In the genomic region with DNA sequence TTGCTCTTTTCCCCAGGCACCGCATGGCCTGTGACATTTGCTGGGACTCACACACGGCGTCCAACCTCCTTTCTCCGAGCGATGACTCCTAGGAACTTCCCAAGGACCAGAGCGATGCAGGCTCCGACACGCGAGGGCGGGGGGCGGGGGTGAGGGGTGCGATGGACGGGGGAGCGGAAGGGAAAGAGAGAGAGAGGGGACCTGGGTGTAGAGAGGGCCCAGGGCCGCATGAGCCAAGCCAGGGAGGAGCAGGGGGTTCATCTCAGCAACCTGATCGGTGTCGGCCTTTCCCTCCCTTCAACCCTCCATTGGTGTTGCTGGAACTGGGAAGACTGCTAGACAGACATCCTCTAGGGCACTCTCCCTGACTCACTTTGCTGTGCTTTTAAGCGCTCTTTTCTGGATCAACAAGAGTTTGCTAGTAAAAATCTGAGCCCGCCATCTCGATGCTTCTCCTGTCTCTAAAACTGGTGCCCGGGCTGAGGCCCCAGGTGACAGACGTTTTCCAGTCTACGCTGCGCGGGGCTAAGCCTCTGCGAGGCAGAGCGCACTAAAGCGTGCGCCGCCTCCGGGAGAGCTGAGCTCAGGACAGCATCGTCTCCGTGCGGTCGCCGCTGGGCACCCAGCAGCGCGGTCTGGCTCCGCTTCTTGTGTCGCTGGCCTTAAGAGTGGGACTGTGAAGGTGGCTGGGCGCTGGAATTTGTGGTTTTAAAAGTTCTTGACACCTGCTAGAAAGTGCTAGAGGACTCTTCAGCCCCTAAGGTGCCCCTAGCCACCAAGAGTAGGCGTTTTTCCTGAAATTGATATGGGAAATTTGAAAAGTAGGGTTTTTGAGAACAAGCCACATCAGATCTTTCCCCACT, we compare ENCODE assay signal across 7 cellular contexts. TPM values are rescaled to one million over a fixed set of nuclear protein-coding genes. Genes with fewer than 3 reads are reported as not detected.
DNase-seq lines count a peak whose midpoint lies in the region; ATAC-seq, FAIRE-seq and TF ChIP-seq lines count a peak whose summit lies in the region.

No MANE protein-coding gene starts in this region.

- no CpG with 5 or more reads among the region's 42 CpGs for WGBS in H9 (ENCODE audit: extremely low coverage, insufficient read length, low lambda C conversion rate)
- 12 to 14% (median 13%) methylated on average over 41 to 42 of the region's 42 CpGs for WGBS in small intestine, 3 donors

- no peak; the same call in 2 of the 3 replicates for TF ChIP-seq CTCF in H9 (conservative IDR thresholded peaks at IDR 0.05)

- H4K91ac ChIP-seq in H9 (ENCODE audit: insufficient read length, low read depth, low read length), result no peak overlapping the region

- no peak overlapping the region for H2AFZ ChIP-seq in H9 (ENCODE audit: low read length)

- H4K8ac ChIP-seq in H9 (replicated peaks; ENCODE audit: insufficient read length, low read depth, low read length), result no peak overlapping the region

- peaks cover 34% of the 10 kb centered on the region; the same call in 1 of the 2 replicates for H3K27me3 ChIP-seq in H9 (ENCODE audit: insufficient read depth, low read length)
- H3K27me3 ChIP-seq in small intestine (ENCODE audit: control insufficient read depth in 2 of 2, insufficient read depth in 2 of 2, low read length in 2 of 2), result peaks cover 0 to 5% of the 10 kb centered on the region in 2 donors

- peaks cover 15% of the 10 kb centered on the region for H3K23me2 ChIP-seq in H9 (ENCODE audit: insufficient read length, low read depth, low read length, poor library complexity, severe bottlenecking)

- H3K9ac ChIP-seq in H9 (ENCODE audit: extremely low read depth, insufficient read length, low read length), result no peak overlapping the region

- H3K4me3 ChIP-seq in small intestine (ENCODE audit: low read depth in 1 of 2, low read length in 2 of 2), result no peak overlapping the region

- H2BK120ac ChIP-seq in H9 (ENCODE audit: low read depth, low read length, poor library complexity, severe bottlenecking), result no peak overlapping the region

- H3K36me3 ChIP-seq in small intestine (ENCODE audit: control insufficient read depth in 2 of 2, insufficient read depth in 2 of 2, low read length in 2 of 2), result no peaks in the 10 kb centered on the region

- ATAC-seq in HG03378 (IDR thresholded peaks at IDR 0.05; ENCODE audit: unreplicated experiment), result no peak

- H3K18ac ChIP-seq in H9 (ENCODE audit: insufficient read length, low read depth, low read length), result no peak overlapping the region

- no peak overlapping the region for H3T11ph ChIP-seq in H9 (ENCODE audit: low read length)

- H4K20me1 ChIP-seq in H9 (ENCODE audit: control insufficient read depth, insufficient read depth, insufficient read length), result no peaks in the 10 kb centered on the region

- H3K4me3 Mint-ChIP-seq in H9, result peak overlapping the region; percentile 62 to 81
- H3K4me3 Mint-ChIP-seq in activated T-helper 1 cell treated with anti-CD3 and anti-CD28 coated beads, Interleukin-12 subunit alpha, Interleukin-12 subunit beta, Interleukin-2, Interleukin-4 antibody, amounts not matched to agents 30 ng/mL and 10 ng/mL and 1 ng/mL, durations not matched to agents 14 hours and 24 hours and 36 hours, result peak overlapping the region; percentile 23

- H3K9me3 ChIP-seq in H9 (ENCODE audit: control insufficient read depth, low read depth, low read length) (no peaks in the 10 kb centered on the region), small intestine (ENCODE audit: control insufficient read depth, low read depth) (no peaks in the 10 kb centered on the region)

- no peak overlapping the region for H2BK20ac ChIP-seq in H9 (ENCODE audit: low read depth, low read length, poor library complexity, severe bottlenecking)

- H3K4me1 ChIP-seq in H9 (ENCODE audit: insufficient read depth, low read length) (no peaks in the 10 kb centered on the region; the same call in 1 of the 2 replicates), small intestine (ENCODE audit: control insufficient read depth in 2 of 2, insufficient read depth in 1 of 2, low read depth in 1 of 2, low read length in 1 of 2) (no peaks in the 10 kb centered on the region)

- H3K56ac ChIP-seq in H9 (ENCODE audit: insufficient read length, low read depth, low read length), result no peak overlapping the region

- no peak overlapping the region for H2BK12ac ChIP-seq in H9 (ENCODE audit: insufficient read length, low read depth, low read length)

- H3K4ac ChIP-seq in H9 (ENCODE audit: low read depth, low read length), result no peak overlapping the region

- no peaks in the 10 kb centered on the region for H3K79me2 ChIP-seq in H9 (ENCODE audit: insufficient read depth, low read length)

- no peak for FAIRE-seq in small intestine (lab: Jason Lieb, UNC)

- no peaks in the 10 kb centered on the region for H3K79me1 ChIP-seq in H9 (ENCODE audit: insufficient read depth, low read depth, low read length, poor library complexity, severe bottlenecking)

- H3K4me1 Mint-ChIP-seq in H9, result peaks cover 18 to 21% of the 10 kb centered on the region in 2 experiments
- peaks cover 31% of the 10 kb centered on the region for H3K4me1 Mint-ChIP-seq in activated T-helper 1 cell treated with anti-CD3 and anti-CD28 coated beads, Interleukin-12 subunit alpha, Interleukin-12 subunit beta, Interleukin-2, Interleukin-4 antibody, amounts not matched to agents 30 ng/mL and 10 ng/mL and 1 ng/mL, durations not matched to agents 14 hours and 24 hours and 36 hours (ENCODE audit: low read depth)

- intact Hi-C loops in activated T-helper 1 cell treated with anti-CD3 and anti-CD28 coated beads, Interleukin-12 subunit alpha, Interleukin-12 subunit beta, Interleukin-2, Interleukin-4 antibody, amounts not matched to agents 30 ng/mL and 10 ng/mL and 1 ng/mL, durations not matched to agents 14 hours and 24 hours and 36 hours (cut with micrococcal nuclease), result no loop called here

- H3K14ac ChIP-seq in H9 (ENCODE audit: insufficient read depth, low read length), result no peak overlapping the region

- DNase-seq in H9 (peak; percentile 70), iPS DF 4.7 (ENCODE audit: extremely low read depth, low spot score) (peak; percentile 25), small intestine (no peak), OCI-M1 (lab: John Stamatoyannopoulos, UW) (no peak)
- DNase-seq in activated T-helper 1 cell treated with anti-CD3 and anti-CD28 coated beads, Interleukin-12 subunit alpha, Interleukin-12 subunit beta, Interleukin-2, Interleukin-4 antibody, amounts not matched to agents 30 ng/mL and 10 ng/mL and 1 ng/mL, durations not matched to agents 14 hours and 24 hours and 36 hours (ENCODE audit: low spot score), result no peak
- peak; percentile 29 for DNase-seq in stimulated activated CD4-positive, alpha-beta T cell treated with anti-CD3 and anti-CD28 coated beads, Interleukin-2, amount 100 ng/mL, for 4 hours (ENCODE audit: low read depth)

- H2BK5ac ChIP-seq in H9 (ENCODE audit: insufficient read length, low read length), result no peak overlapping the region

- no peaks in the 10 kb centered on the region for H3K36me3 Mint-ChIP-seq in H9 (ENCODE audit: insufficient read depth in 1 of 3, low read depth in 3 of 3)
- peaks cover 2% of the 10 kb centered on the region for H3K36me3 Mint-ChIP-seq in activated T-helper 1 cell treated with anti-CD3 and anti-CD28 coated beads, Interleukin-12 subunit alpha, Interleukin-12 subunit beta, Interleukin-2, Interleukin-4 antibody, amounts not matched to agents 30 ng/mL and 10 ng/mL and 1 ng/mL, durations not matched to agents 14 hours and 24 hours and 36 hours (ENCODE audit: low read depth)

- H3K27me3 Mint-ChIP-seq in H9 (ENCODE audit: low read depth), result peaks cover 84% of the 10 kb centered on the region
- H3K27me3 Mint-ChIP-seq in activated T-helper 1 cell treated with anti-CD3 and anti-CD28 coated beads, Interleukin-12 subunit alpha, Interleukin-12 subunit beta, Interleukin-2, Interleukin-4 antibody, amounts not matched to agents 30 ng/mL and 10 ng/mL and 1 ng/mL, durations not matched to agents 14 hours and 24 hours and 36 hours (ENCODE audit: insufficient read depth), result peaks cover 79% of the 10 kb centered on the region

- no peak overlapping the region for H2AK5ac ChIP-seq in H9 (ENCODE audit: insufficient read length, low read length)

- no peaks in the 10 kb centered on the region for H3K9me3 Mint-ChIP-seq in H9
- no peaks in the 10 kb centered on the region for H3K9me3 Mint-ChIP-seq in activated T-helper 1 cell treated with anti-CD3 and anti-CD28 coated beads, Interleukin-12 subunit alpha, Interleukin-12 subunit beta, Interleukin-2, Interleukin-4 antibody, amounts not matched to agents 30 ng/mL and 10 ng/mL and 1 ng/mL, durations not matched to agents 14 hours and 24 hours and 36 hours

- no peak overlapping the region for H2BK15ac ChIP-seq in H9 (ENCODE audit: low read depth, low read length)

- peak overlapping the region; percentile 54 for H3K4me2 ChIP-seq in H9 (ENCODE audit: insufficient read depth, insufficient read length, low read length)

- no peak overlapping the region for H3K27ac ChIP-seq in H9 (ENCODE audit: insufficient read length, low read depth, low read length)
- no peak overlapping the region for H3K27ac ChIP-seq in small intestine (ENCODE audit: low read depth in 1 of 2, low read length in 1 of 2)

- H4K5ac ChIP-seq in H9 (ENCODE audit: insufficient read length, low read depth, low read length), result no peak overlapping the region

- no peak overlapping the region for H3K23ac ChIP-seq in H9 (ENCODE audit: insufficient read length, low read depth, low read length)

- no peak overlapping the region for H3K27ac Mint-ChIP-seq in H9
- H3K27ac Mint-ChIP-seq in activated T-helper 1 cell treated with anti-CD3 and anti-CD28 coated beads, Interleukin-12 subunit alpha, Interleukin-12 subunit beta, Interleukin-2, Interleukin-4 antibody, amounts not matched to agents 30 ng/mL and 10 ng/mL and 1 ng/mL, durations not matched to agents 14 hours and 24 hours and 36 hours, result no peak overlapping the region

RNA-seq across cellular contexts. Expression of a gene that starts 1.0 kb away (rescaled TPM):
- total RNA-seq in H9 (2021), result 0.59 and 0.63 TPM in 2 replicates
- total RNA-seq in activated T-helper 1 cell treated with anti-CD3 and anti-CD28 coated beads, Interleukin-12 subunit alpha, Interleukin-12 subunit beta, Interleukin-2, Interleukin-4 antibody, amounts not matched to agents 30 ng/mL and 10 ng/mL and 1 ng/mL, durations not matched to agents 14 hours and 24 hours and 36 hours, result 0.17 and 0.47 TPM in 2 replicates
- under 1 TPM in 2 of 3 donors, not detected in 1; 0.30 to 0.81 TPM for polyA plus RNA-seq in small intestine

RNA-seq across cellular contexts. Expression of a gene that starts 21.6 kb away (rescaled TPM):
- total RNA-seq in H9 (2021), result 41.3 and 42.0 TPM in 2 replicates
- 82.5 and 85.7 TPM in 2 replicates for total RNA-seq in activated T-helper 1 cell treated with anti-CD3 and anti-CD28 coated beads, Interleukin-12 subunit alpha, Interleukin-12 subunit beta, Interleukin-2, Interleukin-4 antibody, amounts not matched to agents 30 ng/mL and 10 ng/mL and 1 ng/mL, durations not matched to agents 14 hours and 24 hours and 36 hours
- 1 to 10 TPM; 2.7 to 7.8 (median 4.0) TPM for polyA plus RNA-seq in small intestine

Comparison
In these comparisons a context has a peak if more than half of its experiments do, and no peak if none do; other contexts are left out.
1. DNase-seq: peak in H9 (single experiment), iPS DF 4.7 (single experiment) and stimulated activated CD4-positive, alpha-beta T cell treated with anti-CD3 and anti-CD28 coated beads, Interleukin-2, amount 100 ng/mL, for 4 hours (single experiment); none in activated T-helper 1 cell treated with anti-CD3 and anti-CD28 coated beads, Interleukin-12 subunit alpha, Interleukin-12 subunit beta, Interleukin-2, Interleukin-4 antibody, amounts not matched to agents 30 ng/mL and 10 ng/mL and 1 ng/mL, durations not matched to agents 14 hours and 24 hours and 36 hours (single experiment), small intestine (single experiment) and OCI-M1 (single experiment).